2 cellular contexts compared by ENCODE assay signal in the genomic region with DNA sequence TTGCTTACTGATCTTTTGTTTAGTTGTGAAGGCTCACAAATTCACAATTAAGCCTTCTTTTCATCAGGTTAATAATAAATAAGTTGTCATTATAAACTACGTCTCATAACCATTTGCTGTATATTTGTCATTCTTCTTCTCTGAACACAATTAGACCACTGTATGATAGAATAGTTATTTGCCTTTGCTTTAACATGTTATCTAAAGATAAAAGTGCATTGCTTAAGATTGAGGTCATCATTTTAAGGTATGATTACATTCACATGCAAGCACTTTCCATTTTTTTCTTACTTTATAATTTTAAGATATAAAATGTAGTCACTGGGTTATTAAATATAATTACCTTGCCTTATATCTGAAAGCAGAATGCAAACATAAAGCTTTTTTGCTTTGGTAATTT.
TF ChIP-seq lines count a peak whose summit lies in the region.

No MANE protein-coding gene starts in this region.

TF ChIP-seq in IMR-90, 13 proteins besides CTCF, POLR2A, EP300 and RAD21:
- TF ChIP-seq RCOR1 (IDR thresholded peaks at IDR 0.05; ENCODE audit: insufficient replicate concordance, low read length) (no peak), BHLHE40 (IDR thresholded peaks at IDR 0.05; ENCODE audit: low read depth, low read length) (no peak), NFE2L2 (IDR thresholded peaks at IDR 0.05; ENCODE audit: low read depth, low read length) (no peak), MAFK (IDR thresholded peaks at IDR 0.05; ENCODE audit: low read depth, low read length) (no peak), MAZ (IDR thresholded peaks at IDR 0.05; ENCODE audit: borderline replicate concordance, low read depth, low read length) (no peak), MXI1 (IDR thresholded peaks at IDR 0.05; ENCODE audit: borderline replicate concordance, low read depth, low read length) (no peak), FOS (IDR thresholded peaks at IDR 0.05; ENCODE audit: low read depth, low read length) (no peak), CHD1 (IDR thresholded peaks at IDR 0.05; ENCODE audit: low read depth, low read length) (no peak), CEBPB (IDR thresholded peaks at IDR 0.05; ENCODE audit: low read depth, low read length) (no peak), ELK1 (IDR thresholded peaks at IDR 0.05; ENCODE audit: borderline replicate concordance, low read depth, low read length) (no peak), RFX5 (IDR thresholded peaks at IDR 0.05; ENCODE audit: low read depth, low read length) (no peak), SMC3 (IDR thresholded peaks at IDR 0.05; ENCODE audit: low read depth, low read length) (no peak)
- TF ChIP-seq, protein P1, sequence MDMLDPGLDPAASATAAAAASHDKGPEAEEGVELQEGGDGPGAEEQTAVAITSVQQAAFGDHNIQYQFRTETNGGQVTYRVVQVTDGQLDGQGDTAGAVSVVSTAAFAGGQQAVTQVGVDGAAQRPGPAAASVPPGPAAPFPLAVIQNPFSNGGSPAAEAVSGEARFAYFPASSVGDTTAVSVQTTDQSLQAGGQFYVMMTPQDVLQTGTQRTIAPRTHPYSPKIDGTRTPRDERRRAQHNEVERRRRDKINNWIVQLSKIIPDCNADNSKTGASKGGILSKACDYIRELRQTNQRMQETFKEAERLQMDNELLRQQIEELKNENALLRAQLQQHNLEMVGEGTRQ (IDR thresholded peaks at IDR 0.05; ENCODE audit: low read depth, low read length), result no peak

TF ChIP-seq in H1, 55 proteins besides CTCF, POLR2A, EP300 and RAD21:
- no peak for TF ChIP-seq ATF3 (IDR thresholded peaks at IDR 0.05; ENCODE audit: insufficient read depth, low read depth, low read length)
- no peak for TF ChIP-seq YY1 (IDR thresholded peaks at IDR 0.05; ENCODE audit: low read depth, low read length)
- no peak for TF ChIP-seq TCF12 (IDR thresholded peaks at IDR 0.05; ENCODE audit: low read depth, low read length)
- TF ChIP-seq SIN3A (conservative IDR thresholded peaks at IDR 0.05 in 1 of 2, IDR thresholded peaks at IDR 0.05 in 1 of 2; ENCODE audit: low read depth in 1 of 2, low read length in 2 of 2), result no peak
- no peak for TF ChIP-seq SRF (IDR thresholded peaks at IDR 0.05; ENCODE audit: low read depth, low read length)
- no peak for TF ChIP-seq CHD1 (IDR thresholded peaks at IDR 0.05; ENCODE audit: low read depth, low read length)
- no peak for TF ChIP-seq NRF1 (IDR thresholded peaks at IDR 0.05; ENCODE audit: low read depth, low read length)
- no peak for TF ChIP-seq NANOG (IDR thresholded peaks at IDR 0.05; ENCODE audit: insufficient read depth, low read depth, low read length, poor library complexity, severe bottlenecking)
- TF ChIP-seq, protein P1 (IDR thresholded peaks at IDR 0.05; ENCODE audit: low read length), result no peak
- no peak for TF ChIP-seq POLR2AphosphoS5 (IDR thresholded peaks at IDR 0.05; ENCODE audit: low read depth, low read length)
- no peak for TF ChIP-seq TAF1 (IDR thresholded peaks at IDR 0.05; ENCODE audit: low read depth, low read length)
- no peak for TF ChIP-seq HDAC2 (IDR thresholded peaks at IDR 0.05; ENCODE audit: borderline replicate concordance in 1 of 2, low read depth in 2 of 2, low read length in 2 of 2)
- no peak for TF ChIP-seq TAF7 (optimal IDR thresholded peaks at IDR 0.05; ENCODE audit: borderline replicate concordance, low read depth, low read length)
- TF ChIP-seq SIRT6 (IDR thresholded peaks at IDR 0.05; ENCODE audit: low read length), result no peak
- no peak for TF ChIP-seq MAX (IDR thresholded peaks at IDR 0.05)
- TF ChIP-seq HDAC6 (IDR thresholded peaks at IDR 0.05; ENCODE audit: low read depth, low read length), result no peak
- TF ChIP-seq GTF2F1 (IDR thresholded peaks at IDR 0.05; ENCODE audit: borderline replicate concordance, low read depth, low read length), result no peak
- no peak for TF ChIP-seq EZH2 (IDR thresholded peaks at IDR 0.05; ENCODE audit: low read depth, low read length, severe bottlenecking)
- no peak for TF ChIP-seq SP1 (IDR thresholded peaks at IDR 0.05; ENCODE audit: low read depth, low read length)
- TF ChIP-seq BCL11A (IDR thresholded peaks at IDR 0.05; ENCODE audit: low read depth in 2 of 2, low read length in 2 of 2), result no peak
